In the genomic region with DNA sequence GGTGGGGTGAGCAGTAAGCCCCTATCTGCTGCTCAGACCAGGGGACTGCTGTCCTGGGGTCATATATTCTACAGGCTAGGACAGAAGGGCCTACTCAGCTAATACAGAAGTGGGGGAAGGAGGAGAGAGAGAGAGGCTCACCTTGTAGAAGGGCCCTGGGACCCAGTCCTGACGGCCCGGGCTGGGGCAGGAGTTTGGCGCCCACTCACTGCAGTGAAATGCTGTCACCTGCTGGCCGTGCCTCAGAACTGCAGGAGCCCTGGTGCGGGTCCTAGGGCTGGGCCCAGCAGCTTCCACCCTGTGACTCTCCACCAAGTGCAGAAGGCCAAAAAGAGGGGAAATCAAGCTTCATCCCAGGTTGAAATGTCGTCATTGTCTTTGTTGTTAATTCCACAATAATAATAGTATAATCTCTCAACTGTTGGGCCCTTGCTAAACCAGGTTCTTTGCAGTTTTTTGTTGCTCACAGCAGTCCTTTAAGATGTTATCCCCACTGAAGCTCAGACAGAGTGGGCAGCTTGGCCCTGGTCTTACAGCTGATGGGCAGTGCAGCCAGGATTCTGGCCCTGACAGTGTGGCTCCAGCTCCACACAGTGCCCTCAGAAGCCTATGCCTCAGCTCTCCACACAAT, we compare ENCODE assay signal across 9 cellular contexts. TPM values are rescaled to one million over a fixed set of nuclear protein-coding genes. Genes with fewer than 3 reads are reported as not detected.
DNase-seq lines count a peak whose midpoint lies in the region; ATAC-seq and TF ChIP-seq lines count a peak whose summit lies in the region.
"Had no signal": no experiment of that assay in that cellular context is flagged by ENCODE, and none has a peak within 500 bp of the region (broad histone marks: within the 10 kb centered on the region; RNA-seq: fewer than 3 reads in every experiment).

No MANE protein-coding gene starts in this region.

- POLR2A ChIA-PET in HEK293 (lab: Yijun Ruan, JAX), result no interaction called here

- H3K9me3 ChIP-seq in HEK293 (ENCODE audit: control insufficient read depth, insufficient read depth, low read depth, low read length) (no peaks in the 10 kb centered on the region), lung (ENCODE audit: control insufficient read depth in 2 of 2, insufficient read depth in 1 of 2, low read length in 1 of 2) (peaks cover 0 to 2% of the 10 kb centered on the region in 2 donors)

- H3K4me3 ChIP-seq in HEK293 (ENCODE audit: low read depth, low read length) (no peak overlapping the region), lung (no peak overlapping the region)
- H3K4me3 ChIP-seq: SK-N-MC had no signal

- H3K36me3 ChIP-seq in HEK293 (ENCODE audit: control insufficient read depth in 2 of 2, insufficient read depth in 1 of 2, low read length in 2 of 2), result no peaks in the 10 kb centered on the region
- H3K36me3 ChIP-seq in lung (ENCODE audit: control insufficient read depth in 2 of 2, insufficient read depth in 2 of 2, low read length in 2 of 2), result no peaks in the 10 kb centered on the region

- peak; percentile 82 for TF ChIP-seq CTCF in HEK293 (tag by site-specific recombination; IDR thresholded peaks at IDR 0.05)
- TF ChIP-seq CTCF in lung (IDR thresholded peaks at IDR 0.05; ENCODE audit: control extremely low read depth, extremely low read depth), result peak; percentile 92

- DNase-seq in Caki2 (ENCODE audit: low read depth) (peak; percentile 22), NCI-H345 (lab: John Stamatoyannopoulos, UW) (peak; percentile 66), dermis blood vessel endothelial cell (peak; percentile 72), lung (ENCODE audit: low spot score) (peak; percentile 57), GOT3 (lab: John Stamatoyannopoulos, UW) (no peak)
- peak; percentile 72 to 75 for DNase-seq in activated CD4-positive, alpha-beta T cell treated with anti-CD3 and anti-CD28 coated beads, Interleukin-2, amount 50 U/mL, for 48 hours
- peak; percentile 15 for DNase-seq in stimulated activated CD8-positive, alpha-beta memory T cell treated with anti-CD3 and anti-CD28 coated beads, Interleukin-12 subunit alpha, Interleukin-12 subunit beta, amount 100 ng/mL, for 24 hours (ENCODE audit: extremely low read depth)

- WGBS in lung, 2 donors, result 1 to 4% methylated on average over 5 to 6 of the region's 6 CpGs

- no peaks in the 10 kb centered on the region for H3K27me3 ChIP-seq in lung (ENCODE audit: control insufficient read depth, insufficient read depth)

- ATAC-seq in lung (ENCODE audit: insufficient read depth, low FRiP score), result no peak

- H3K4me1 ChIP-seq in HEK293 (ENCODE audit: control insufficient read depth, insufficient read depth, low read length) (no peaks in the 10 kb centered on the region), lung (ENCODE audit: control insufficient read depth in 2 of 2, insufficient read depth in 2 of 2, low read length in 2 of 2) (no peaks in the 10 kb centered on the region)

- CTCF ChIA-PET in HEK293 (lab: Yijun Ruan, JAX), result interaction anchor here (0.6 to 3.6 kb wide), 66 partner anchors 10 to 895 kb away, joined by 3 to 40 read pairs (median 4); a partner anchor contains a TSS

- in situ Hi-C loops in Caki2 (cut with HindIII; ENCODE audit: low pct_unique_long_range_greater_than_20kb, low sequenced_read_pairs), result no loop called here

- H3K27ac ChIP-seq in HEK293 (ENCODE audit: extremely low read depth, low read depth, low read length), result no peak overlapping the region
- H3K27ac ChIP-seq in lung (ENCODE audit: low read depth in 1 of 2, low read length in 1 of 2), result no peak overlapping the region
- H3K27ac ChIP-seq: SK-N-MC had no signal

TF ChIP-seq in HEK293, 187 proteins besides CTCF, POLR2A, EP300 and RAD21:
- TF ChIP-seq ZNF654 (tag by site-specific recombination; IDR thresholded peaks at IDR 0.05; ENCODE audit: low read depth) (peak; percentile 88), ZFP69B (tag by site-specific recombination; IDR thresholded peaks at IDR 0.05) (0 out of 2 replicates have a peak, but pooled peaks have one; percentile 44), ZNF341 (tag by site-specific recombination; IDR thresholded peaks at IDR 0.05; ENCODE audit: low read depth) (no peak), ZFHX2 (tag by site-specific recombination; conservative IDR thresholded peaks at IDR 0.05) (peak; percentile 25; the same call in 1 of the 2 replicates), ZSCAN16 (tag by site-specific recombination; IDR thresholded peaks at IDR 0.05) (no peak), ZNF433 (tag by site-specific recombination; IDR thresholded peaks at IDR 0.05; ENCODE audit: low read depth) (no peak), SP7 (tag by site-specific recombination; IDR thresholded peaks at IDR 0.05) (0 out of 2 replicates have a peak, but pooled peaks have one; percentile 27)
- TF ChIP-seq, protein P1, sequence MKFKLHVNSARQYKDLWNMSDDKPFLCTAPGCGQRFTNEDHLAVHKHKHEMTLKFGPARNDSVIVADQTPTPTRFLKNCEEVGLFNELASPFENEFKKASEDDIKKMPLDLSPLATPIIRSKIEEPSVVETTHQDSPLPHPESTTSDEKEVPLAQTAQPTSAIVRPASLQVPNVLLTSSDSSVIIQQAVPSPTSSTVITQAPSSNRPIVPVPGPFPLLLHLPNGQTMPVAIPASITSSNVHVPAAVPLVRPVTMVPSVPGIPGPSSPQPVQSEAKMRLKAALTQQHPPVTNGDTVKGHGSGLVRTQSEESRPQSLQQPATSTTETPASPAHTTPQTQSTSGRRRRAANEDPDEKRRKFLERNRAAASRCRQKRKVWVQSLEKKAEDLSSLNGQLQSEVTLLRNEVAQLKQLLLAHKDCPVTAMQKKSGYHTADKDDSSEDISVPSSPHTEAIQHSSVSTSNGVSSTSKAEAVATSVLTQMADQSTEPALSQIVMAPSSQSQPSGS (tag by site-specific recombination; IDR thresholded peaks at IDR 0.05; ENCODE audit: low read depth), result 0 out of 2 replicates have a peak, but pooled peaks have one; percentile 26
- TF ChIP-seq, protein P2, sequence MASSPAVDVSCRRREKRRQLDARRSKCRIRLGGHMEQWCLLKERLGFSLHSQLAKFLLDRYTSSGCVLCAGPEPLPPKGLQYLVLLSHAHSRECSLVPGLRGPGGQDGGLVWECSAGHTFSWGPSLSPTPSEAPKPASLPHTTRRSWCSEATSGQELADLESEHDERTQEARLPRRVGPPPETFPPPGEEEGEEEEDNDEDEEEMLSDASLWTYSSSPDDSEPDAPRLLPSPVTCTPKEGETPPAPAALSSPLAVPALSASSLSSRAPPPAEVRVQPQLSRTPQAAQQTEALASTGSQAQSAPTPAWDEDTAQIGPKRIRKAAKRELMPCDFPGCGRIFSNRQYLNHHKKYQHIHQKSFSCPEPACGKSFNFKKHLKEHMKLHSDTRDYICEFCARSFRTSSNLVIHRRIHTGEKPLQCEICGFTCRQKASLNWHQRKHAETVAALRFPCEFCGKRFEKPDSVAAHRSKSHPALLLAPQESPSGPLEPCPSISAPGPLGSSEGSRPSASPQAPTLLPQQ (tag by site-specific recombination; IDR thresholded peaks at IDR 0.05), result peak; percentile 67
- TF ChIP-seq, protein P3, sequence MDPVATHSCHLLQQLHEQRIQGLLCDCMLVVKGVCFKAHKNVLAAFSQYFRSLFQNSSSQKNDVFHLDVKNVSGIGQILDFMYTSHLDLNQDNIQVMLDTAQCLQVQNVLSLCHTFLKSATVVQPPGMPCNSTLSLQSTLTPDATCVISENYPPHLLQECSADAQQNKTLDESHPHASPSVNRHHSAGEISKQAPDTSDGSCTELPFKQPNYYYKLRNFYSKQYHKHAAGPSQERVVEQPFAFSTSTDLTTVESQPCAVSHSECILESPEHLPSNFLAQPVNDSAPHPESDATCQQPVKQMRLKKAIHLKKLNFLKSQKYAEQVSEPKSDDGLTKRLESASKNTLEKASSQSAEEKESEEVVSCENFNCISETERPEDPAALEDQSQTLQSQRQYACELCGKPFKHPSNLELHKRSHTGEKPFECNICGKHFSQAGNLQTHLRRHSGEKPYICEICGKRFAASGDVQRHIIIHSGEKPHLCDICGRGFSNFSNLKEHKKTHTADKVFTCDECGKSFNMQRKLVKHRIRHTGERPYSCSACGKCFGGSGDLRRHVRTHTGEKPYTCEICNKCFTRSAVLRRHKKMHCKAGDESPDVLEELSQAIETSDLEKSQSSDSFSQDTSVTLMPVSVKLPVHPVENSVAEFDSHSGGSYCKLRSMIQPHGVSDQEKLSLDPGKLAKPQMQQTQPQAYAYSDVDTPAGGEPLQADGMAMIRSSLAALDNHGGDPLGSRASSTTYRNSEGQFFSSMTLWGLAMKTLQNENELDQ (tag by site-specific recombination; IDR thresholded peaks at IDR 0.05; ENCODE audit: low read depth), result no peak

RNA-seq across cellular contexts. Expression of a gene that starts 29.6 kb away (rescaled TPM):
- 0.41 and 2.7 TPM in 2 replicates for total RNA-seq in Caki2 (2014; rRNA removed; shearing (Covaris generic); ENCODE audit: low replicate concordance)
- total RNA-seq in dermis blood vessel endothelial cell (not detected in 2 replicates), lung (10 to 100 TPM in 1 of 2 donors, 1 to 10 TPM in 1; 4.4 to 26.6 TPM)
- polyA plus RNA-seq in lung, result 10 to 100 TPM; 13.0 to 20.7 TPM
